ENCODE assay signal across 1 cellular context in genomic region chr1:149937779-149938178, GRCh38.
TF ChIP-seq lines count a peak whose summit lies in the region.

No MANE protein-coding gene starts in this region.

TF ChIP-seq in SK-N-SH, 30 proteins besides CTCF, POLR2A, EP300 and RAD21 (continued from another document):
- no peak for TF ChIP-seq REST (IDR thresholded peaks at IDR 0.05; ENCODE audit: low read depth, low read length)
- no peak for TF ChIP-seq RCOR1 (IDR thresholded peaks at IDR 0.05; ENCODE audit: low read length)
- TF ChIP-seq YY1 (IDR thresholded peaks at IDR 0.05; ENCODE audit: low read depth), result no peak
- TF ChIP-seq NRF1 (IDR thresholded peaks at IDR 0.05; ENCODE audit: low read depth, low read length), result no peak
- no peak for TF ChIP-seq FOSL2 (IDR thresholded peaks at IDR 0.05; ENCODE audit: borderline replicate concordance, low read depth)
- TF ChIP-seq ZBTB33 (IDR thresholded peaks at IDR 0.05; ENCODE audit: borderline replicate concordance, low read depth), result no peak
- no peak for TF ChIP-seq FOXM1 (IDR thresholded peaks at IDR 0.05; ENCODE audit: low read depth)
- no peak for TF ChIP-seq ELF1 (IDR thresholded peaks at IDR 0.05)
- TF ChIP-seq USF1 (IDR thresholded peaks at IDR 0.05; ENCODE audit: borderline replicate concordance, low read depth), result no peak
- no peak for TF ChIP-seq EZH2phosphoT487 (IDR thresholded peaks at IDR 0.05; ENCODE audit: borderline replicate concordance, low read depth)
